8 cellular contexts compared by ENCODE assay signal in the genomic region with DNA sequence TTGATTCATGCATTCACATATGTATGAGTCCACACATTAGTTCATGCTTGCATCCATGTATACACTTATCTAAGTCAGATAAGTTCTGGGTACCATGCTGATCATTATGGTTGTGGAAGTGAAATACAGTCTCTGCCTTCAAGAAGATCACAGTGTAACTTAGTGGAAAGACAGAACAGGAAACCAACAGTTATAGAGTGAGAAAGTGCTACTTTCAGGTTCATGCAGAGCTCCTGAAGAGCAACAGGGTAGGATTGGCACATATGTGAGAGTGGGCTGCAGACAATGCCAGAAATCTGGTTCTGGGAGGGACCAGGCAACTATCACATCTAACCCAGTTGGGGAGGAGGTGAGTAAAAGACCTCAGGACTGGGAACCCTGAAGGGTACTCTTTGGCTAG. TPM values are rescaled to one million over a fixed set of nuclear protein-coding genes. Genes with fewer than 3 reads are reported as not detected.
A peak's percentile ranks its signal among the peaks of the same experiment; 100 is the strongest.
DNase-seq lines count a peak whose midpoint lies in the region; ATAC-seq and TF ChIP-seq lines count a peak whose summit lies in the region.

No MANE protein-coding gene starts in this region.

- intact Hi-C loops in heart right ventricle (cut with DNase I) (no loop called here), sigmoid colon (cut with DNase I) (no loop called here)

- ATAC-seq in GM19324 (IDR thresholded peaks at IDR 0.05; ENCODE audit: low FRiP score, unreplicated experiment) (peak; percentile 96), HG02840 (IDR thresholded peaks at IDR 0.05; ENCODE audit: low FRiP score, unreplicated experiment) (peak; percentile 85), HG03571 (IDR thresholded peaks at IDR 0.05; ENCODE audit: unreplicated experiment) (peak; percentile 91), heart right ventricle (no peak)

- H3K27me3 ChIP-seq in heart right ventricle (no peaks in the 10 kb centered on the region), sigmoid colon (no peaks in the 10 kb centered on the region)

- H3K27ac ChIP-seq in heart right ventricle (no peak overlapping the region), sigmoid colon (no peak overlapping the region)

- TF ChIP-seq POLR2A in sigmoid colon (IDR thresholded peaks at IDR 0.05) = no peak

- H3K4me3 ChIP-seq in GM12865 (ENCODE audit: low read depth, low read length) = no peak overlapping the region
- H3K4me3 ChIP-seq in heart right ventricle = no peak overlapping the region
- no peak overlapping the region for H3K4me3 ChIP-seq in sigmoid colon

- TF ChIP-seq EP300 in sigmoid colon (IDR thresholded peaks at IDR 0.05) = no peak

- H3K4me1 ChIP-seq in heart right ventricle (peaks cover 0 to 10% (median 7%) of the 10 kb centered on the region in 9 donors), sigmoid colon (no peaks in the 10 kb centered on the region)

- TF ChIP-seq CTCF in GM12865 (IDR thresholded peaks at IDR 0.05; ENCODE audit: insufficient read depth, low read depth, low read length, missing control alignments) (no peak), heart right ventricle (IDR thresholded peaks at IDR 0.05) (no peak), sigmoid colon (IDR thresholded peaks at IDR 0.05) (no peak)

- DNase-seq in GM12865 (ENCODE audit: low read depth) (peak; percentile 57), middle frontal gyrus (ENCODE audit: extremely low spot score, low spot score) (no peak), heart right ventricle (no peak), CD1c-positive myeloid dendritic cell (ENCODE audit: extremely low spot score) (no peak), sigmoid colon (no peak)

- H3K9me3 ChIP-seq in heart right ventricle = no peaks in the 10 kb centered on the region
- no peaks in the 10 kb centered on the region for H3K9me3 ChIP-seq in sigmoid colon

- H3K36me3 ChIP-seq in heart right ventricle = no peaks in the 10 kb centered on the region
- H3K36me3 ChIP-seq in sigmoid colon = no peaks in the 10 kb centered on the region

RNA-seq across cellular contexts. Expression of gene PGAP1, which starts 35.4 kb away (rescaled TPM):
- 1 to 10 TPM; 4.8 to 9.8 (median 5.8) TPM for total RNA-seq in heart right ventricle
- 1 to 10 TPM in 1 of 2 donors, under 1 TPM in 1; 0.99 to 1.6 TPM for polyA plus RNA-seq in heart right ventricle
- total RNA-seq in sigmoid colon = 10 to 100 TPM in 1 of 4 donors, 1 to 10 TPM in 3; 6.6 to 14.0 (median 8.1) TPM
- 1 to 10 TPM in 2 of 3 donors, under 1 TPM in 1; 0.46 to 2.3 (median 1.2) TPM for polyA plus RNA-seq in sigmoid colon

Comparison
In these comparisons a context has a peak if more than half of its experiments do, and no peak if none do; other contexts are left out.
1. ATAC-seq: peak in GM19324 (single experiment), HG02840 (single experiment) and HG03571 (single experiment); none in heart right ventricle (0 of 8).